In genomic region chr2:29783696-29784095, GRCh38 we compare ENCODE assay signal across 26 cellular contexts.
DNase-seq lines count a peak whose midpoint lies in the region; ATAC-seq, FAIRE-seq and TF ChIP-seq lines count a peak whose summit lies in the region.
"Had no signal": no experiment of that assay in that cellular context is flagged by ENCODE, and none has a peak within 500 bp of the region (broad histone marks: within the 10 kb centered on the region; RNA-seq: fewer than 3 reads in every experiment).

No MANE protein-coding gene starts in this region.

- no peak overlapping the region for H3K27ac ChIP-seq in WERI-Rb-1
- H3K27ac ChIP-seq: C4-2B, SJSA1 had no signal

- no peaks in the 10 kb centered on the region for H3K27me3 Mint-ChIP-seq in neural crest cell (ENCODE audit: low read depth)

- TF ChIP-seq CTCF in D721Med (IDR thresholded peaks at IDR 0.05; ENCODE audit: insufficient read depth, missing control alignments), result peak; percentile 17
- TF ChIP-seq CTCF in WERI-Rb-1 (IDR thresholded peaks at IDR 0.05; ENCODE audit: low read depth, low read length), result peak; percentile 68
- TF ChIP-seq CTCF in neural crest cell (conservative IDR thresholded peaks at IDR 0.05), result no peak

- peaks cover 21% of the 10 kb centered on the region for H3K4me1 Mint-ChIP-seq in neural crest cell
- H3K4me1 Mint-ChIP-seq: T-cell had no signal

- no peaks in the 10 kb centered on the region for H3K9me3 ChIP-seq in WERI-Rb-1 (ENCODE audit: severe bottlenecking)
- H3K9me3 ChIP-seq: Caco-2, HAP-1, SJSA1 had no signal

- H3K9me3 Mint-ChIP-seq in neural crest cell, result no peaks in the 10 kb centered on the region
- H3K9me3 Mint-ChIP-seq: CD8-positive, alpha-beta T cell; HFFc6; T-cell had no signal

- H3K36me3 ChIP-seq in WERI-Rb-1, result no peaks in the 10 kb centered on the region
- H3K36me3 ChIP-seq: HAP-1, SJSA1 had no signal

- no peaks in the 10 kb centered on the region for H3K36me3 Mint-ChIP-seq in neural crest cell (ENCODE audit: low read depth)
- H3K36me3 Mint-ChIP-seq: CD8-positive, alpha-beta T cell; T-cell had no signal

- DNase-seq in D721Med (ENCODE audit: insufficient read length, low spot score) (no peak), HT1080 (ENCODE audit: low read depth) (peak; percentile 10), WERI-Rb-1 (peak; percentile 64), neural crest cell (ENCODE audit: low read depth, low spot score) (no peak)
- no peak for DNase-seq in activated effector memory CD4-positive, alpha-beta T cell treated with Interleukin-2 at 50 U/mL for 16 hours
- DNase-seq: Caco-2; CD8-positive, alpha-beta T cell; DMS79; EL; GDM1; HFFc6; IMR-90; KG1; MM.1S; NCI-H2029; NCI-H446; NCI-H524 treated with DMSO at 0.1 percent for 48 hours; Right ventricle myocardium superior; RPMI8226; T-cell had no signal

- no peak for ATAC-seq in HG03520 (IDR thresholded peaks at IDR 0.05; ENCODE audit: unreplicated experiment)
- no peak for ATAC-seq in HG03460 (IDR thresholded peaks at IDR 0.05; ENCODE audit: unreplicated experiment)
- ATAC-seq: CD8-positive, alpha-beta T cell; GM12878; T-cell had no signal

- H3K27me3 ChIP-seq in WERI-Rb-1 (ENCODE audit: insufficient read depth, low read depth, severe bottlenecking), result no peaks in the 10 kb centered on the region

- no peak overlapping the region for H3K4me3 Mint-ChIP-seq in neural crest cell
- H3K4me3 Mint-ChIP-seq: CD8-positive, alpha-beta T cell; HFFc6; T-cell had no signal

- FAIRE-seq in D721Med (lab: Jason Lieb, UNC), result no peak
- FAIRE-seq: GM12878 had no signal

- peak overlapping the region; percentile 0 for H3K27ac Mint-ChIP-seq in neural crest cell (ENCODE audit: unreplicated experiment)
- H3K27ac Mint-ChIP-seq: CD8-positive, alpha-beta T cell; HFFc6; T-cell had no signal

- H3K4me3 ChIP-seq in WERI-Rb-1 (ENCODE audit: low read depth, low read length), result no peak overlapping the region
- H3K4me3 ChIP-seq: GM12878, HAP-1, SJSA1 had no signal

Comparison
In these comparisons a context has a peak if more than half of its experiments do, and no peak if none do; other contexts are left out.
1. DNase-seq: peak in HT1080 (single experiment) and WERI-Rb-1 (single experiment); none in D721Med (single experiment), neural crest cell (single experiment) and activated effector memory CD4-positive, alpha-beta T cell treated with Interleukin-2 at 50 U/mL for 16 hours (single experiment).